In genomic region chr6:125346926-125347563, GRCh38 we compare ENCODE assay signal across 11 cellular contexts. TPM values are rescaled to one million over a fixed set of nuclear protein-coding genes. Genes with fewer than 3 reads are reported as not detected.
DNase-seq lines count a peak whose midpoint lies in the region; ATAC-seq and TF ChIP-seq lines count a peak whose summit lies in the region.
"Had no signal": no experiment of that assay in that cellular context is flagged by ENCODE, and none has a peak within 500 bp of the region (broad histone marks: within the 10 kb centered on the region; RNA-seq: fewer than 3 reads in every experiment).

No MANE protein-coding gene starts in this region.

- H3K4me1 ChIP-seq in left lung = peaks cover 0 to 2% of the 10 kb centered on the region in 2 donors

- no peak for TF ChIP-seq POLR2A in GM18505 (IDR thresholded peaks at IDR 0.05; ENCODE audit: borderline replicate concordance, extremely low read depth, insufficient read depth, insufficient read length)

- H3K27me3 ChIP-seq in dorsolateral prefrontal cortex (peaks cover 0 to 12% (median 0%) of the 10 kb centered on the region in 45 donors), left lung (no peaks in the 10 kb centered on the region)

- intact Hi-C loops in dorsolateral prefrontal cortex (cut with DNase I) (no loop called here), left lung (cut with DNase I) (no loop called here)

- H3K9me3 Mint-ChIP-seq in activated T-helper 17 cell treated with anti-CD3 and anti-CD28 coated beads, Interleukin-2, amount 50 U/mL, for 72 hours = no peaks in the 10 kb centered on the region
- H3K9me3 Mint-ChIP-seq: activated CD4-positive, alpha-beta memory T cell treated with anti-CD3 and anti-CD28 coated beads, Interleukin-2, amount 10 ng/mL, durations not matched to agents 7 days and 5 days; stimulated activated naive CD8-positive, alpha-beta T cell treated with anti-CD3 and anti-CD28 coated beads, Interleukin-15, Interleukin-2, amounts not matched to agents 100 ng/mL and 50 ng/mL, for 24 hours had no signal

- no peaks in the 10 kb centered on the region for H3K36me3 ChIP-seq in left lung

- H3K4me1 Mint-ChIP-seq in activated T-helper 17 cell treated with anti-CD3 and anti-CD28 coated beads, Interleukin-2, amount 50 U/mL, for 72 hours = no peaks in the 10 kb centered on the region
- H3K4me1 Mint-ChIP-seq: activated CD4-positive, alpha-beta memory T cell treated with anti-CD3 and anti-CD28 coated beads, Interleukin-2, amount 10 ng/mL, durations not matched to agents 7 days and 5 days had no signal

- H3K4me3 ChIP-seq in dorsolateral prefrontal cortex (peak overlapping the region in 25 of 59 donors; percentile 3 to 50 (median 22)), left lung (no peak overlapping the region)

- no peaks in the 10 kb centered on the region for H3K36me3 Mint-ChIP-seq in activated T-helper 17 cell treated with anti-CD3 and anti-CD28 coated beads, Interleukin-2, amount 50 U/mL, for 72 hours (ENCODE audit: low read depth)

- H3K27ac ChIP-seq in dorsolateral prefrontal cortex (peak overlapping the region in 31 of 59 donors; percentile 0 to 77 (median 53)), left lung (no peak overlapping the region)

- no peak for DNase-seq in dorsolateral prefrontal cortex
- DNase-seq in NK-92 (lab: John Stamatoyannopoulos, UW; ENCODE audit: unreplicated experiment) = no peak
- DNase-seq in left lung = no peak
- no peak for DNase-seq in NCI-H526 treated with DMSO at 0.1 percent for 48 hours (lab: John Stamatoyannopoulos, UW)
- DNase-seq: activated CD4-positive, alpha-beta memory T cell treated with anti-CD3 and anti-CD28 coated beads, Interleukin-2, amount 10 ng/mL, durations not matched to agents 7 days and 5 days; NCI-H774 had no signal

- ATAC-seq in GM18505 (IDR thresholded peaks at IDR 0.05; ENCODE audit: unreplicated experiment) (peak; percentile 85), GM21526 (IDR thresholded peaks at IDR 0.05; ENCODE audit: low FRiP score, unreplicated experiment) (peak; percentile 93), HG03196 (IDR thresholded peaks at IDR 0.05; ENCODE audit: unreplicated experiment) (peak; percentile 81), left lung (no peak)
- no peak for ATAC-seq in activated T-helper 17 cell treated with anti-CD3 and anti-CD28 coated beads, Interleukin-2, amount 50 U/mL, for 72 hours (replicated peaks)

- TF ChIP-seq CTCF in dorsolateral prefrontal cortex (IDR thresholded peaks at IDR 0.05 in 54 of 56, conservative IDR thresholded peaks at IDR 0.05 in 2 of 56; ENCODE audit: low read depth in 1 of 56, partially characterized antibody in 56 of 56) = no peak
- no peak for TF ChIP-seq CTCF in left lung (IDR thresholded peaks at IDR 0.05)

- H3K27me3 Mint-ChIP-seq in activated T-helper 17 cell treated with anti-CD3 and anti-CD28 coated beads, Interleukin-2, amount 50 U/mL, for 72 hours = peaks cover under 1% of the 10 kb centered on the region

- no peak overlapping the region for H3K4me3 Mint-ChIP-seq in activated T-helper 17 cell treated with anti-CD3 and anti-CD28 coated beads, Interleukin-2, amount 50 U/mL, for 72 hours
- H3K4me3 Mint-ChIP-seq: activated CD4-positive, alpha-beta memory T cell treated with anti-CD3 and anti-CD28 coated beads, Interleukin-2, amount 10 ng/mL, durations not matched to agents 7 days and 5 days; stimulated activated naive CD8-positive, alpha-beta T cell treated with anti-CD3 and anti-CD28 coated beads, Interleukin-15, Interleukin-2, amounts not matched to agents 100 ng/mL and 50 ng/mL, for 24 hours had no signal

- H3K9me3 ChIP-seq in left lung = no peaks in the 10 kb centered on the region

- no peak overlapping the region for H3K27ac Mint-ChIP-seq in activated T-helper 17 cell treated with anti-CD3 and anti-CD28 coated beads, Interleukin-2, amount 50 U/mL, for 72 hours
- H3K27ac Mint-ChIP-seq: activated CD4-positive, alpha-beta memory T cell treated with anti-CD3 and anti-CD28 coated beads, Interleukin-2, amount 10 ng/mL, durations not matched to agents 7 days and 5 days; stimulated activated naive CD8-positive, alpha-beta T cell treated with anti-CD3 and anti-CD28 coated beads, Interleukin-15, Interleukin-2, amounts not matched to agents 100 ng/mL and 50 ng/mL, for 24 hours had no signal

RNA-seq across cellular contexts. Expression of gene HDDC2, which starts 45.3 kb away (rescaled TPM):
- 100 to 1,000 TPM in 31 of 120 experiments, 10 to 100 TPM in 89; 55.3 to 170 (median 91.5) TPM for total RNA-seq in dorsolateral prefrontal cortex
- 10 to 100 TPM; 49.2 to 58.7 TPM for total RNA-seq in left lung
- 10 to 100 TPM; 51.5 to 74.4 TPM for total RNA-seq in activated T-helper 17 cell treated with anti-CD3 and anti-CD28 coated beads, Interleukin-2, amount 50 U/mL, for 72 hours

Comparison
In these comparisons a context has a peak if more than half of its experiments do, and no peak if none do; other contexts are left out.
1. ATAC-seq: peak in GM18505 (single experiment), GM21526 (single experiment) and HG03196 (single experiment); none in left lung (single experiment) and activated T-helper 17 cell treated with anti-CD3 and anti-CD28 coated beads, Interleukin-2, amount 50 U/mL, for 72 hours (single experiment).
2. H3K27ac ChIP-seq: peak in dorsolateral prefrontal cortex (31 of 59); none in left lung (0 of 2).